In genomic region chr15:39919396-39919739, GRCh38 we compare ENCODE assay signal across 8 cellular contexts. TPM values are rescaled to one million over a fixed set of nuclear protein-coding genes. Genes with fewer than 3 reads are reported as not detected.
DNase-seq lines count a peak whose midpoint lies in the region; TF ChIP-seq lines count a peak whose summit lies in the region.

No MANE protein-coding gene starts in this region.

- no peak overlapping the region for H3K4me2 ChIP-seq in neural cell (ENCODE audit: low read length)

- peaks cover 22% of the 10 kb centered on the region for H3K4me1 Mint-ChIP-seq in endodermal cell

- H3K27me3 ChIP-seq in endodermal cell (ENCODE audit: control insufficient read depth, insufficient read depth, low read length, poor library complexity, severe bottlenecking): peaks cover 25% of the 10 kb centered on the region
- H3K27me3 ChIP-seq in neural cell (ENCODE audit: insufficient read depth, low read depth, low read length): peaks cover 33% of the 10 kb centered on the region

- peak overlapping the region; percentile 80 for H3K4me3 Mint-ChIP-seq in endodermal cell

- no peak for TF ChIP-seq RAD21 in neural cell (conservative IDR thresholded peaks at IDR 0.05)

- no peak overlapping the region for H2AFZ ChIP-seq in neural cell (ENCODE audit: low read depth, low read length)

- no peaks in the 10 kb centered on the region for H3K4me1 ChIP-seq in endodermal cell (ENCODE audit: control insufficient read depth, insufficient read depth, low read length)

- H3K9ac ChIP-seq in endodermal cell (ENCODE audit: extremely low read depth, low read length, poor library complexity, severe bottlenecking): peak overlapping the region; percentile 8
- peak overlapping the region; percentile 53 for H3K9ac ChIP-seq in neural cell (ENCODE audit: low read length)

- H3K27me3 Mint-ChIP-seq in endodermal cell (ENCODE audit: insufficient read depth): peaks cover 10% of the 10 kb centered on the region

- TF ChIP-seq POLR2A in erythroblast (IDR thresholded peaks at IDR 0.05; ENCODE audit: low read length): no peak

- H3K9me3 Mint-ChIP-seq in endodermal cell: peaks cover 7% of the 10 kb centered on the region

- H3K36me3 ChIP-seq in endodermal cell (ENCODE audit: control insufficient read depth, insufficient read depth, low read length) (no peaks in the 10 kb centered on the region), neural cell (ENCODE audit: insufficient read depth, low read length) (no peaks in the 10 kb centered on the region)

- peaks cover 12% of the 10 kb centered on the region for H3K36me3 Mint-ChIP-seq in endodermal cell (ENCODE audit: low read depth)

- no peaks in the 10 kb centered on the region for H3K79me2 ChIP-seq in neural cell (replicated peaks; ENCODE audit: insufficient read depth, low read length)

- TF ChIP-seq EP300 in neural cell (conservative IDR thresholded peaks at IDR 0.05; ENCODE audit: poor library complexity, severe bottlenecking): no peak

- peak overlapping the region; percentile 74 for H3K27ac Mint-ChIP-seq in endodermal cell

- H3K9me3 ChIP-seq in endodermal cell (ENCODE audit: control insufficient read depth, low read length) (peaks cover 7% of the 10 kb centered on the region), neural cell (ENCODE audit: low read length) (no peaks in the 10 kb centered on the region)

- no peaks in the 10 kb centered on the region for H4K20me1 ChIP-seq in neural cell (ENCODE audit: insufficient read depth)

- no peaks in the 10 kb centered on the region for H3K9me2 ChIP-seq in neural cell (ENCODE audit: insufficient read depth, low read length)

- in situ Hi-C loops in G401 (cut with HindIII; ENCODE audit: low sequenced_read_pairs): no loop called here

- 7 to 15% methylated on average over 8 to 13 of the region's 15 CpGs for WGBS in endodermal cell (ENCODE audit: insufficient coverage in 1 of 2, insufficient read length in 1 of 2), 2 experiments

- no peak for TF ChIP-seq CTCF in AG10803 (conservative IDR thresholded peaks at IDR 0.05; ENCODE audit: low read length)
- TF ChIP-seq CTCF in endodermal cell (conservative IDR thresholded peaks at IDR 0.05): no peak
- TF ChIP-seq CTCF in neural cell (IDR thresholded peaks at IDR 0.05; ENCODE audit: poor library complexity, severe bottlenecking): no peak

- H3K4me3 ChIP-seq in AG10803 (ENCODE audit: low read length) (peak overlapping the region; percentile 94), endodermal cell (ENCODE audit: low read length) (peak overlapping the region; percentile 76), neural cell (ENCODE audit: low read length) (peak overlapping the region; percentile 73)

- no peak for DNase-seq in AG10803 (ENCODE audit: low read depth)
- DNase-seq in NCI-H526 treated with DMSO at 0.1 percent for 48 hours (lab: John Stamatoyannopoulos, UW): peak; percentile 48
- no peak for DNase-seq in endodermal cell
- DNase-seq in G401 (ENCODE audit: low spot score): no peak
- no peak for DNase-seq in NCI-H1417 (lab: John Stamatoyannopoulos, UW)
- no peak for DNase-seq in erythroblast (lab: John Stamatoyannopoulos, UW)
- no peak for DNase-seq in UCSD-AML1 (lab: John Stamatoyannopoulos, UW; ENCODE audit: unreplicated experiment)

- H3K27ac ChIP-seq in endodermal cell (ENCODE audit: low read depth, low read length) (no peak overlapping the region), neural cell (ENCODE audit: low read length) (no peak overlapping the region)

- no peaks in the 10 kb centered on the region for H3F3A ChIP-seq in neural cell (ENCODE audit: insufficient read depth, low read length, poor library complexity, severe bottlenecking)

TF ChIP-seq in neural cell, 6 proteins besides CTCF, POLR2A, EP300 and RAD21:
- TF ChIP-seq SMC3 (conservative IDR thresholded peaks at IDR 0.05; ENCODE audit: poor library complexity) (no peak), POLR2AphosphoS5 (IDR thresholded peaks at IDR 0.05) (no peak), EZH2 (IDR thresholded peaks at IDR 0.05; ENCODE audit: borderline replicate concordance, insufficient read depth, low read length, poor library complexity, severe bottlenecking) (peak; percentile 2)
TF ChIP-seq in neural cell: peak in this region for 1.

RNA-seq across cellular contexts. Expression of gene GPR176, which starts 0.7 kb away (rescaled TPM):
- total RNA-seq in endodermal cell: 10 to 100 TPM; 26.0 to 31.1 TPM
- polyA plus RNA-seq in endodermal cell (2013, experiment 1 of 2): 8.9 TPM
- polyA plus RNA-seq in endodermal cell (2013, experiment 2 of 2): 6.6 TPM
- polyA plus RNA-seq in neural cell: 8.3 and 9.8 TPM in 2 replicates
- polyA minus RNA-seq in neural cell: 16.4 and 17.3 TPM in 2 replicates
- total RNA-seq in G401 (2014; rRNA removed; shearing (Covaris generic)): 0.98 and 2.0 TPM in 2 replicates

RNA-seq across cellular contexts. Expression of gene EIF2AK4, which starts 14.5 kb away (rescaled TPM):
- total RNA-seq in endodermal cell: 10 to 100 TPM; 44.0 to 55.6 TPM
- polyA plus RNA-seq in endodermal cell (2013, experiment 1 of 2): 49.1 TPM
- 51.3 TPM for polyA plus RNA-seq in endodermal cell (2013, experiment 2 of 2)
- polyA plus RNA-seq in neural cell: 9.9 and 28.0 TPM in 2 replicates
- polyA minus RNA-seq in neural cell: 20.5 and 23.0 TPM in 2 replicates
- 44.1 and 54.8 TPM in 2 replicates for total RNA-seq in G401 (2014; rRNA removed; shearing (Covaris generic))
